In the genomic region with DNA sequence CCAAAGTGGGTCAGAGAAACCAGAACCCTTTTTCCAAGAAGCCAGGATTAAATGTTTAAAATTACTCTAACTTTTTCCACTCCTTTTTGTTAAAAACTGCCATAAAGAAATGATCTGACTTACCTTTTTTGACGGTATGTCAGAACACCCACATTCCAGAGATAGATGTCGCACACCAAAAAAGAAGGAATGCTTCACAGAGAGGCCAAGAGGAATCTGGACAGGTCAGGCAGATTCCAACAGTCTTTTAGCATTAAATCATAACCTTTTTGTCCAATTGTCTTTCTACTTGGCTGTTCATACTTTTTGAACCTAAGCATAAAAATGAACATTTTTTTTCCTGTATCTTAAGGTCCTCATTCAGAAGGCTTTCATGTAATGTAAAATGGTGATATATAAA, we compare ENCODE assay signal across 1 cellular context.
TF ChIP-seq lines count a peak whose summit lies in the region.

No MANE protein-coding gene starts in this region.

TF ChIP-seq in GM23338, 12 proteins besides CTCF, POLR2A, EP300 and RAD21 (continued from another document):
- no peak for TF ChIP-seq ZNF462 (CRISPR knock-in tag; IDR thresholded peaks at IDR 0.05)
- TF ChIP-seq, protein P1, sequence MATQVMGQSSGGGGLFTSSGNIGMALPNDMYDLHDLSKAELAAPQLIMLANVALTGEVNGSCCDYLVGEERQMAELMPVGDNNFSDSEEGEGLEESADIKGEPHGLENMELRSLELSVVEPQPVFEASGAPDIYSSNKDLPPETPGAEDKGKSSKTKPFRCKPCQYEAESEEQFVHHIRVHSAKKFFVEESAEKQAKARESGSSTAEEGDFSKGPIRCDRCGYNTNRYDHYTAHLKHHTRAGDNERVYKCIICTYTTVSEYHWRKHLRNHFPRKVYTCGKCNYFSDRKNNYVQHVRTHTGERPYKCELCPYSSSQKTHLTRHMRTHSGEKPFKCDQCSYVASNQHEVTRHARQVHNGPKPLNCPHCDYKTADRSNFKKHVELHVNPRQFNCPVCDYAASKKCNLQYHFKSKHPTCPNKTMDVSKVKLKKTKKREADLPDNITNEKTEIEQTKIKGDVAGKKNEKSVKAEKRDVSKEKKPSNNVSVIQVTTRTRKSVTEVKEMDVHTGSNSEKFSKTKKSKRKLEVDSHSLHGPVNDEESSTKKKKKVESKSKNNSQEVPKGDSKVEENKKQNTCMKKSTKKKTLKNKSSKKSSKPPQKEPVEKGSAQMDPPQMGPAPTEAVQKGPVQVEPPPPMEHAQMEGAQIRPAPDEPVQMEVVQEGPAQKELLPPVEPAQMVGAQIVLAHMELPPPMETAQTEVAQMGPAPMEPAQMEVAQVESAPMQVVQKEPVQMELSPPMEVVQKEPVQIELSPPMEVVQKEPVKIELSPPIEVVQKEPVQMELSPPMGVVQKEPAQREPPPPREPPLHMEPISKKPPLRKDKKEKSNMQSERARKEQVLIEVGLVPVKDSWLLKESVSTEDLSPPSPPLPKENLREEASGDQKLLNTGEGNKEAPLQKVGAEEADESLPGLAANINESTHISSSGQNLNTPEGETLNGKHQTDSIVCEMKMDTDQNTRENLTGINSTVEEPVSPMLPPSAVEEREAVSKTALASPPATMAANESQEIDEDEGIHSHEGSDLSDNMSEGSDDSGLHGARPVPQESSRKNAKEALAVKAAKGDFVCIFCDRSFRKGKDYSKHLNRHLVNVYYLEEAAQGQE (IDR thresholded peaks at IDR 0.05; ENCODE audit: unreplicated experiment) = no peak
